ENCODE assay signal across 1 cellular context in genomic region chr6:142913036-142913510, GRCh38.
TF ChIP-seq lines count a peak whose summit lies in the region.

No MANE protein-coding gene starts in this region.

TF ChIP-seq in GM12878, 131 proteins besides CTCF, POLR2A, EP300 and RAD21 (continued from another document):
- TF ChIP-seq CUX1 (IDR thresholded peaks at IDR 0.05; ENCODE audit: insufficient replicate concordance, low read depth, low read length) (peak; percentile 69), ATF2 (IDR thresholded peaks at IDR 0.05; ENCODE audit: low read length) (peak; percentile 93; the same call in 1 of the 2 replicates), SUZ12 (IDR thresholded peaks at IDR 0.05; ENCODE audit: unreplicated experiment) (no peak), POU2F2 (IDR thresholded peaks at IDR 0.05; ENCODE audit: borderline replicate concordance, low read depth, low read length) (peak; percentile 26; the same call in 1 of the 3 replicates), GATAD2B (conservative IDR thresholded peaks at IDR 0.05; ENCODE audit: low read depth) (no peak), MEF2A (IDR thresholded peaks at IDR 0.05; ENCODE audit: insufficient read depth, low read depth, low read length) (peak; percentile 78), MTA3 (IDR thresholded peaks at IDR 0.05; ENCODE audit: borderline replicate concordance, low read length) (peak; percentile 80; the same call in 1 of the 2 replicates), EGR1 (IDR thresholded peaks at IDR 0.05; ENCODE audit: borderline replicate concordance in 1 of 2, low read depth in 2 of 2, low read length in 2 of 2) (peak in 1 of 2 experiments; percentile 20; a peak in 1 of 3 replicates), IRF3 (IDR thresholded peaks at IDR 0.05) (no peak), PML (IDR thresholded peaks at IDR 0.05; ENCODE audit: low read length) (0 out of 2 replicates have a peak, but pooled peaks have one; percentile 77), BCLAF1 (IDR thresholded peaks at IDR 0.05) (no peak), BHLHE40 (IDR thresholded peaks at IDR 0.05; ENCODE audit: borderline replicate concordance in 1 of 2, low read depth in 2 of 2, low read length in 1 of 2) (0 out of 4 replicates have a peak, but pooled peaks of 1 of the 2 experiments have one; percentile 7), CHD1 (IDR thresholded peaks at IDR 0.05; ENCODE audit: low read depth, low read length) (0 out of 2 replicates have a peak, but pooled peaks have one; percentile 2), CREM (IDR thresholded peaks at IDR 0.05; ENCODE audit: low read depth) (peak; percentile 67), CEBPB (IDR thresholded peaks at IDR 0.05; ENCODE audit: borderline replicate concordance in 1 of 2, low read depth in 2 of 2, low read length in 2 of 2) (peak in 1 of 2 experiments; percentile 47; a peak in 1 of 4 replicates), NFIC (IDR thresholded peaks at IDR 0.05; ENCODE audit: low read depth, low read length) (peak; percentile 97), RCOR1 (conservative IDR thresholded peaks at IDR 0.05; ENCODE audit: low read depth, low read length) (0 out of 2 replicates have a peak, but pooled peaks have one; percentile 22), USF1 (IDR thresholded peaks at IDR 0.05; ENCODE audit: borderline replicate concordance, extremely low read length, insufficient read depth, low read depth, low read length) (no peak), NRF1 (conservative IDR thresholded peaks at IDR 0.05; ENCODE audit: low read depth, low read length) (no peak), BCL3 (IDR thresholded peaks at IDR 0.05; ENCODE audit: borderline replicate concordance, insufficient read depth, low read depth, low read length, poor library complexity, severe bottlenecking) (no peak), FOS (IDR thresholded peaks at IDR 0.05; ENCODE audit: borderline replicate concordance, extremely low read depth, insufficient read length) (no peak), CHD4 (IDR thresholded peaks at IDR 0.05) (no peak), CREB1 (IDR thresholded peaks at IDR 0.05; ENCODE audit: low read depth) (peak; percentile 35; the same call in 1 of the 2 replicates), SMARCA5 (IDR thresholded peaks at IDR 0.05) (0 out of 2 replicates have a peak, but pooled peaks have one; percentile 79), RUNX3 (IDR thresholded peaks at IDR 0.05; ENCODE audit: low read length) (no peak)
- TF ChIP-seq, protein P1, sequence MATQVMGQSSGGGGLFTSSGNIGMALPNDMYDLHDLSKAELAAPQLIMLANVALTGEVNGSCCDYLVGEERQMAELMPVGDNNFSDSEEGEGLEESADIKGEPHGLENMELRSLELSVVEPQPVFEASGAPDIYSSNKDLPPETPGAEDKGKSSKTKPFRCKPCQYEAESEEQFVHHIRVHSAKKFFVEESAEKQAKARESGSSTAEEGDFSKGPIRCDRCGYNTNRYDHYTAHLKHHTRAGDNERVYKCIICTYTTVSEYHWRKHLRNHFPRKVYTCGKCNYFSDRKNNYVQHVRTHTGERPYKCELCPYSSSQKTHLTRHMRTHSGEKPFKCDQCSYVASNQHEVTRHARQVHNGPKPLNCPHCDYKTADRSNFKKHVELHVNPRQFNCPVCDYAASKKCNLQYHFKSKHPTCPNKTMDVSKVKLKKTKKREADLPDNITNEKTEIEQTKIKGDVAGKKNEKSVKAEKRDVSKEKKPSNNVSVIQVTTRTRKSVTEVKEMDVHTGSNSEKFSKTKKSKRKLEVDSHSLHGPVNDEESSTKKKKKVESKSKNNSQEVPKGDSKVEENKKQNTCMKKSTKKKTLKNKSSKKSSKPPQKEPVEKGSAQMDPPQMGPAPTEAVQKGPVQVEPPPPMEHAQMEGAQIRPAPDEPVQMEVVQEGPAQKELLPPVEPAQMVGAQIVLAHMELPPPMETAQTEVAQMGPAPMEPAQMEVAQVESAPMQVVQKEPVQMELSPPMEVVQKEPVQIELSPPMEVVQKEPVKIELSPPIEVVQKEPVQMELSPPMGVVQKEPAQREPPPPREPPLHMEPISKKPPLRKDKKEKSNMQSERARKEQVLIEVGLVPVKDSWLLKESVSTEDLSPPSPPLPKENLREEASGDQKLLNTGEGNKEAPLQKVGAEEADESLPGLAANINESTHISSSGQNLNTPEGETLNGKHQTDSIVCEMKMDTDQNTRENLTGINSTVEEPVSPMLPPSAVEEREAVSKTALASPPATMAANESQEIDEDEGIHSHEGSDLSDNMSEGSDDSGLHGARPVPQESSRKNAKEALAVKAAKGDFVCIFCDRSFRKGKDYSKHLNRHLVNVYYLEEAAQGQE (IDR thresholded peaks at IDR 0.05; ENCODE audit: low read depth, low read length): no peak
- TF ChIP-seq, protein P2, sequence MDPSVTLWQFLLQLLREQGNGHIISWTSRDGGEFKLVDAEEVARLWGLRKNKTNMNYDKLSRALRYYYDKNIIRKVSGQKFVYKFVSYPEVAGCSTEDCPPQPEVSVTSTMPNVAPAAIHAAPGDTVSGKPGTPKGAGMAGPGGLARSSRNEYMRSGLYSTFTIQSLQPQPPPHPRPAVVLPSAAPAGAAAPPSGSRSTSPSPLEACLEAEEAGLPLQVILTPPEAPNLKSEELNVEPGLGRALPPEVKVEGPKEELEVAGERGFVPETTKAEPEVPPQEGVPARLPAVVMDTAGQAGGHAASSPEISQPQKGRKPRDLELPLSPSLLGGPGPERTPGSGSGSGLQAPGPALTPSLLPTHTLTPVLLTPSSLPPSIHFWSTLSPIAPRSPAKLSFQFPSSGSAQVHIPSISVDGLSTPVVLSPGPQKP (IDR thresholded peaks at IDR 0.05; ENCODE audit: low read depth, low read length): no peak
